ENCODE assay signal across 24 cellular contexts in the genomic region with DNA sequence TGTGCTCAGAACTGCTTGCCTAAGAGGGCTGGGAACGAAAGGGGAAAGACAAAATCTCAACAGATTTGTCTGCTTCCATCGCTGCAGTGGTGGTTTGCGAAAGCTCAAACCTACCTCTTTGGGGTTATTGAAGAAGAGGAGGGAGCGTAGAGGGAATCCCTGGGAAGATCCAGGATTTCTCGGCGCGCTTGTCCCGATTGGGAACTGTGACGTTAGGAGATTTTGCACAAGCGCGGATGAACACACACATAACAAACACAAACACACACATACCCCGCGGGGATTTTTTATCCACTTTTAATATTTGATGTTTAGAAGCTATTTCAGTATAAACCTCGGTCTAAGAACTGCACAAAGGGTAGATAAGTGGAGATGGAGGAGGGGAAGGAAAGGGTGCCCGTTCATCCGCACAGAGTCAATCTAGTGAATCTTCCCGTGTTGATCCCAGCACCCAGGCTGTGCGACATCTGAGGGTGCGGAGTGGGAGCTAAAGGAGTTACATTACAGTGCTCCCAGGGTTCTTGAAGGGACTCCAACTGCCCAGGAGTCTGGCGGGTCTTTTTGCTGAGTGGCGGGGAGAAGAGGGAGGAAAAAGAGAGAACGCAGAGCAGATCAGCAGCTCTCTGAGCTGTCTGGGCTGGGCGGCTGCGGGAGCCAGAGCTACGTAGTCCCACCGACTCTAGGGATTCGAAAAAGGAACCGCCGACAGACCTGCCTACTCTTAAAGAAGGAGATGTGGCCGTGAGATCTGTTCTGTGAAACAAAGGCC. TPM values are rescaled to one million over a fixed set of nuclear protein-coding genes. Genes with fewer than 3 reads are reported as not detected.
DNase-seq lines count a peak whose midpoint lies in the region; ATAC-seq lines count a peak whose summit lies in the region.
"Had no signal": no experiment of that assay in that cellular context is flagged by ENCODE, and none has a peak within 500 bp of the region (broad histone marks: within the 10 kb centered on the region; RNA-seq: fewer than 3 reads in every experiment).

No MANE protein-coding gene starts in this region.

- H3K4me3 Mint-ChIP-seq in activated T-helper 17 cell treated with anti-CD3 and anti-CD28 coated beads, Interleukin-2, amount 50 U/mL, for 72 hours: peak overlapping the region; percentile 47
- peak overlapping the region; percentile 18 for H3K4me3 Mint-ChIP-seq in stimulated activated effector memory CD8-positive, alpha-beta T cell treated with anti-CD3 and anti-CD28 coated beads, Interleukin-12 subunit alpha, Interleukin-12 subunit beta, amount 100 ng/mL, for 72 hours
- H3K4me3 Mint-ChIP-seq: activated CD8-positive, alpha-beta T cell treated with anti-CD3 and anti-CD28 coated beads for 36 hours; HFFc6; naive B cell had no signal

- no peaks in the 10 kb centered on the region for H3K9me3 ChIP-seq in iPS-18a (ENCODE audit: control insufficient read depth, low read depth, low read length)
- H3K9me3 ChIP-seq: uterus had no signal

- no peaks in the 10 kb centered on the region for H3K36me3 ChIP-seq in iPS-18a (ENCODE audit: control insufficient read depth, low read depth, low read length)
- H3K36me3 ChIP-seq: brain microvascular endothelial cell, uterus had no signal

- H3K36me3 Mint-ChIP-seq in activated T-helper 17 cell treated with anti-CD3 and anti-CD28 coated beads, Interleukin-2, amount 50 U/mL, for 72 hours (ENCODE audit: low read depth): no peaks in the 10 kb centered on the region
- no peaks in the 10 kb centered on the region for H3K36me3 Mint-ChIP-seq in stimulated activated effector memory CD8-positive, alpha-beta T cell treated with anti-CD3 and anti-CD28 coated beads, Interleukin-12 subunit alpha, Interleukin-12 subunit beta, amount 100 ng/mL, for 72 hours

- peaks cover 14% of the 10 kb centered on the region for H3K4me1 ChIP-seq in iPS-18a (ENCODE audit: control insufficient read depth, low read depth, low read length)
- H3K4me1 ChIP-seq: uterus had no signal

- intact Hi-C loops in cardiac septum (cut with DNase I): no loop called here

- no peak for ATAC-seq in activated T-helper 17 cell treated with anti-CD3 and anti-CD28 coated beads, Interleukin-2, amount 50 U/mL, for 72 hours (replicated peaks)
- ATAC-seq in stimulated activated effector memory CD8-positive, alpha-beta T cell treated with anti-CD3 and anti-CD28 coated beads, Interleukin-12 subunit alpha, Interleukin-12 subunit beta, amount 100 ng/mL, for 72 hours: no peak
- ATAC-seq: activated CD8-positive, alpha-beta T cell treated with anti-CD3 and anti-CD28 coated beads for 36 hours; K562 had no signal

- H3K4me3 ChIP-seq in iPS-18a (ENCODE audit: low read length): peak overlapping the region; percentile 69
- H3K4me3 ChIP-seq: coronary artery, K562, uterus had no signal

- H3K27me3 Mint-ChIP-seq in activated T-helper 17 cell treated with anti-CD3 and anti-CD28 coated beads, Interleukin-2, amount 50 U/mL, for 72 hours: peaks cover 60% of the 10 kb centered on the region

- no peak overlapping the region for H3K27ac Mint-ChIP-seq in activated T-helper 17 cell treated with anti-CD3 and anti-CD28 coated beads, Interleukin-2, amount 50 U/mL, for 72 hours
- no peak overlapping the region for H3K27ac Mint-ChIP-seq in stimulated activated effector memory CD8-positive, alpha-beta T cell treated with anti-CD3 and anti-CD28 coated beads, Interleukin-12 subunit alpha, Interleukin-12 subunit beta, amount 100 ng/mL, for 72 hours
- H3K27ac Mint-ChIP-seq: activated CD8-positive, alpha-beta T cell treated with anti-CD3 and anti-CD28 coated beads for 36 hours; HFFc6; naive B cell had no signal

- H3K4me1 Mint-ChIP-seq in activated T-helper 17 cell treated with anti-CD3 and anti-CD28 coated beads, Interleukin-2, amount 50 U/mL, for 72 hours: peaks cover 5% of the 10 kb centered on the region
- peaks cover 8% of the 10 kb centered on the region for H3K4me1 Mint-ChIP-seq in stimulated activated effector memory CD8-positive, alpha-beta T cell treated with anti-CD3 and anti-CD28 coated beads, Interleukin-12 subunit alpha, Interleukin-12 subunit beta, amount 100 ng/mL, for 72 hours
- H3K4me1 Mint-ChIP-seq: naive B cell had no signal

- H3K27ac ChIP-seq in iPS-18a (ENCODE audit: low read length): no peak overlapping the region
- H3K27ac ChIP-seq: brain microvascular endothelial cell, coronary artery, uterus had no signal

- DNase-seq in NCI-H748 (lab: John Stamatoyannopoulos, UW; ENCODE audit: unreplicated experiment): peak; percentile 38
- no peak for DNase-seq in NCI-H748 treated with DMSO at 0.1 percent for 48 hours (lab: John Stamatoyannopoulos, UW)
- no peak for DNase-seq in stimulated activated effector memory CD8-positive, alpha-beta T cell treated with anti-CD3 and anti-CD28 coated beads, Interleukin-12 subunit alpha, Interleukin-12 subunit beta, amount 100 ng/mL, for 72 hours (ENCODE audit: low spot score in 2 of 2)
- DNase-seq in UCSD-AML1 (lab: John Stamatoyannopoulos, UW; ENCODE audit: unreplicated experiment): no peak
- no peak for DNase-seq in cardiac septum (ENCODE audit: low spot score)
- DNase-seq in NCI-H2171 (lab: John Stamatoyannopoulos, UW): no peak
- DNase-seq: activated gamma-delta T cell; brain microvascular endothelial cell; HFFc6; naive B cell; NCI-H1105 treated with DMSO at 0.1 percent for 48 hours; NCI-H2029 treated with DMSO at 0.1 percent for 48 hours; NCI-H446; NK-92 treated with Interleukin-12 subunit alpha and Interleukin-12 subunit beta, amount 100 ng/mL, for 24 hours; SHP77; uterus had no signal

- peaks cover 65% of the 10 kb centered on the region for H3K27me3 ChIP-seq in iPS-18a (ENCODE audit: control insufficient read depth, insufficient read depth, low read length)

- H3K9ac ChIP-seq in iPS-18a (ENCODE audit: low read length): no peak overlapping the region

- H3K9me3 Mint-ChIP-seq in activated T-helper 17 cell treated with anti-CD3 and anti-CD28 coated beads, Interleukin-2, amount 50 U/mL, for 72 hours: no peaks in the 10 kb centered on the region
- H3K9me3 Mint-ChIP-seq in stimulated activated effector memory CD8-positive, alpha-beta T cell treated with anti-CD3 and anti-CD28 coated beads, Interleukin-12 subunit alpha, Interleukin-12 subunit beta, amount 100 ng/mL, for 72 hours: peaks cover 5% of the 10 kb centered on the region

RNA-seq across cellular contexts. Expression of a gene that starts 1.5 kb away (rescaled TPM):
- total RNA-seq in activated T-helper 17 cell treated with anti-CD3 and anti-CD28 coated beads, Interleukin-2, amount 50 U/mL, for 72 hours: under 1 TPM in 1 of 2 donors, not detected in 1; 0.56 TPM
- not detected for total RNA-seq in cardiac septum
- total RNA-seq: activated CD8-positive, alpha-beta T cell treated with anti-CD3 and anti-CD28 coated beads for 36 hours; HFFc6; K562; MCF 10A; mesenteric fat pad; osteocyte had no signal
